7 cellular contexts compared by ENCODE assay signal in genomic region chr22:31102441-31103081, GRCh38. TPM values are rescaled to one million over a fixed set of nuclear protein-coding genes. Genes with fewer than 3 reads are reported as not detected.
A peak's percentile ranks its signal among the peaks of the same experiment; 100 is the strongest.
DNase-seq lines count a peak whose midpoint lies in the region; ATAC-seq and TF ChIP-seq lines count a peak whose summit lies in the region.

No MANE protein-coding gene starts in this region.

- ATAC-seq in lung (ENCODE audit: insufficient read depth, low FRiP score) (peak; percentile 36), upper lobe of right lung (peak; percentile 3)
- no peak for ATAC-seq in stimulated activated naive CD8-positive, alpha-beta T cell treated with anti-CD3 and anti-CD28 coated beads, Interleukin-15, Interleukin-2, amounts not matched to agents 100 U/mL and 50 U/mL, for 24 hours

- DNase-seq in MG63 (peak; percentile 87), dedifferentiated amniotic fluid mesenchymal stem cell (ENCODE audit: extremely low spot score) (peak; percentile 93), lung (ENCODE audit: low spot score) (no peak), upper lobe of right lung (no peak), caudate nucleus (lab: John Stamatoyannopoulos, UW) (no peak), superior temporal gyrus (ENCODE audit: extremely low spot score) (no peak)
- no peak for DNase-seq in stimulated activated naive CD8-positive, alpha-beta T cell treated with anti-CD3 and anti-CD28 coated beads, Interleukin-15, Interleukin-2, amounts not matched to agents 100 U/mL and 50 U/mL, for 24 hours

- H3K9me3 ChIP-seq in MG63 (no peaks in the 10 kb centered on the region), lung (ENCODE audit: control insufficient read depth in 2 of 2, insufficient read depth in 1 of 2, low read length in 1 of 2) (no peaks in the 10 kb centered on the region), upper lobe of right lung (no peaks in the 10 kb centered on the region)

- H3K27ac ChIP-seq in lung (ENCODE audit: low read depth in 1 of 2, low read length in 1 of 2) (peak overlapping the region; percentile 70 to 81), upper lobe of right lung (peak overlapping the region; percentile 51), caudate nucleus (ENCODE audit: low read depth, low read length) (no peak overlapping the region)

- H3K4me3 ChIP-seq in MG63: no peak overlapping the region
- H3K4me3 ChIP-seq in lung: no peak overlapping the region
- H3K4me3 ChIP-seq in upper lobe of right lung: no peak overlapping the region

- no peaks in the 10 kb centered on the region for H3K27me3 ChIP-seq in MG63
- H3K27me3 ChIP-seq in lung (ENCODE audit: control insufficient read depth, insufficient read depth): no peaks in the 10 kb centered on the region
- H3K27me3 ChIP-seq in upper lobe of right lung: no peaks in the 10 kb centered on the region

- H3K36me3 ChIP-seq in MG63: peaks cover 58% of the 10 kb centered on the region
- H3K36me3 ChIP-seq in lung (ENCODE audit: control insufficient read depth in 2 of 2, insufficient read depth in 2 of 2, low read length in 2 of 2): peaks cover 7 to 36% of the 10 kb centered on the region in 2 donors
- H3K36me3 ChIP-seq in upper lobe of right lung: peaks cover 30% of the 10 kb centered on the region

- H3K4me1 ChIP-seq in lung (ENCODE audit: control insufficient read depth in 2 of 2, insufficient read depth in 2 of 2, low read length in 2 of 2) (peaks cover 0 to 4% of the 10 kb centered on the region in 2 donors), upper lobe of right lung (peaks cover 13% of the 10 kb centered on the region)

- TF ChIP-seq CTCF in lung (IDR thresholded peaks at IDR 0.05; ENCODE audit: control extremely low read depth, extremely low read depth): no peak
- TF ChIP-seq CTCF in upper lobe of right lung (IDR thresholded peaks at IDR 0.05): no peak

- intact Hi-C loops in upper lobe of right lung (cut with DNase I): no loop called here

- WGBS in lung, 2 donors: 76 to 88% methylated on average over 8 of the region's 8 CpGs

RNA-seq across cellular contexts. Expression of gene SELENOM, which starts 4.8 kb away (rescaled TPM):
- total RNA-seq in MG63 (2014; rRNA removed; shearing (Covaris generic); ENCODE audit: low replicate concordance): 72.5 and 98.8 TPM in 2 replicates
- total RNA-seq in lung (100 to 1,000 TPM in 1 of 2 donors, 10 to 100 TPM in 1; 26.6 to 156 TPM), upper lobe of right lung (89.0 TPM)
- 100 to 1,000 TPM; 138 to 159 TPM for polyA plus RNA-seq in lung

RNA-seq across cellular contexts. Expression of gene INPP5J, which starts 20.2 kb away (rescaled TPM):
- not detected in 2 replicates for total RNA-seq in MG63 (2014; rRNA removed; shearing (Covaris generic); ENCODE audit: low replicate concordance)
- total RNA-seq in lung: 1 to 10 TPM; 1.3 to 6.5 TPM
- polyA plus RNA-seq in lung: 1 to 10 TPM; 1.2 to 2.9 TPM
- 4.5 TPM for total RNA-seq in upper lobe of right lung

RNA-seq across cellular contexts. Expression of gene SMTN, which starts 21.4 kb away (rescaled TPM):
- 26.0 and 37.7 TPM in 2 replicates for total RNA-seq in MG63 (2014; rRNA removed; shearing (Covaris generic); ENCODE audit: low replicate concordance)
- total RNA-seq in lung (100 to 1,000 TPM in 1 of 2 donors, 10 to 100 TPM in 1; 92.6 to 101 TPM), upper lobe of right lung (71.6 TPM)
- polyA plus RNA-seq in lung: 10 to 100 TPM; 30.8 to 36.8 TPM

RNA-seq across cellular contexts. Expression of gene PLA2G3, which starts 37.7 kb away (rescaled TPM):
- not detected in 2 replicates for total RNA-seq in MG63 (2014; rRNA removed; shearing (Covaris generic); ENCODE audit: low replicate concordance)
- total RNA-seq in lung (10 to 100 TPM in 1 of 2 donors, under 1 TPM in 1; 0.85 to 17.4 TPM), upper lobe of right lung (6.9 TPM)
- polyA plus RNA-seq in lung: 10 to 100 TPM in 1 of 2 donors, 1 to 10 TPM in 1; 5.7 to 10.7 TPM

RNA-seq across cellular contexts. Expression of gene RNF185, which starts 57.4 kb away (rescaled TPM):
- 39.1 and 46.0 TPM in 2 replicates for total RNA-seq in MG63 (2014; rRNA removed; shearing (Covaris generic); ENCODE audit: low replicate concordance)
- total RNA-seq in lung (10 to 100 TPM; 28.2 to 34.1 TPM), upper lobe of right lung (37.9 TPM)
- 10 to 100 TPM; 16.9 to 28.9 TPM for polyA plus RNA-seq in lung

Comparison
In these comparisons a context has a peak if more than half of its experiments do, and no peak if none do; other contexts are left out.
1. DNase-seq: peak in MG63 (single experiment) and dedifferentiated amniotic fluid mesenchymal stem cell (single experiment); none in lung (single experiment), upper lobe of right lung (single experiment), stimulated activated naive CD8-positive, alpha-beta T cell treated with anti-CD3 and anti-CD28 coated beads, Interleukin-15, Interleukin-2, amounts not matched to agents 100 U/mL and 50 U/mL, for 24 hours (single experiment), caudate nucleus (0 of 61) and superior temporal gyrus (single experiment).